ENCODE assay signal across 16 cellular contexts in the genomic region with DNA sequence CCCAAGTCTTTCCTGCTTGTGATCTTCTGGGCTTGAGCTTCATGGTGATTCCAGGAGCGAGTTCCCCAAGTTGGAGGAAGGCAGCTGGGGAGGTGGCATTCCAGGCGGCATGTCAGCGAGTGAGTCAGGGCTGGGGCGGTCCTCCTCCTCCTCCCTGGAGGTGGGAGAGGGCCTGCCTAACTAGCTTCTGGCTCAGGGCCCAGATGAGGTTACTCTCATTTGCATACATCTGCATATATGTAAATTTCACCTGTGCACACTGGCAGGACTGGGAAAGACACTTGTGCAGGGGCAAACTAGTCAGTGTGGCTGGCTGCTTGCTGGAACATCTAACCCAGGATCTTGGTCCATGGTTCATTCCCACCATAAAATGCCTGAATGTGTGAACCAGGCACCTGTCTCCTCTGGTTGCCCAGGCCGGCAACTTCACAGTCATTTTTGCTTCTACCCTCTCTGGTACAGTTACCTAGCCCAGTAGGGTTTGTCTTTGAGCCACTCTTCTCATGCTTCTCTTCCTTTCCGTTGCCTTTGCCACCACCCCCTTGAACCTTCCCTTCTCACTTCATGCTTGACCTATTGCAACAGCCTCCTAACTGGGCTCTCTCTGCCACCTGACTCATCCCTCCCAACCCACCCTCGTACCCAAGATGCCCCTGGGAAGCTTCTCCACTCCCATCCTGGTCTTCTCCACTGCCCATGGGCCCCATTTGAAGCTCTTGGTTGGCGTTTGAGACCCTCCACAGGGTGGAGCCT. TPM values are rescaled to one million over a fixed set of nuclear protein-coding genes. Genes with fewer than 3 reads are reported as not detected.
DNase-seq lines count a peak whose midpoint lies in the region; ATAC-seq, FAIRE-seq and TF ChIP-seq lines count a peak whose summit lies in the region.
"Had no signal": no experiment of that assay in that cellular context is flagged by ENCODE, and none has a peak within 500 bp of the region (broad histone marks: within the 10 kb centered on the region; RNA-seq: fewer than 3 reads in every experiment).

No MANE protein-coding gene starts in this region.

- no peak for ATAC-seq in GM19351 (IDR thresholded peaks at IDR 0.05; ENCODE audit: unreplicated experiment)
- ATAC-seq: T-helper 17 cell had no signal

- H3K4me3 ChIP-seq in Karpas-422 (ENCODE audit: low read length), result no peak overlapping the region

- no peaks in the 10 kb centered on the region for H4K20me1 ChIP-seq in Karpas-422 (ENCODE audit: insufficient read depth, low read depth, low read length)

- no peak overlapping the region for H2AFZ ChIP-seq in Karpas-422 (ENCODE audit: low read length)

- H3K9me2 ChIP-seq in Karpas-422 (replicated peaks; ENCODE audit: insufficient read depth, low read length), result no peaks in the 10 kb centered on the region

- no peaks in the 10 kb centered on the region for H3K79me2 ChIP-seq in Karpas-422 (ENCODE audit: low read length)

- H3K4me1 ChIP-seq in Karpas-422 (ENCODE audit: low read length), result no peaks in the 10 kb centered on the region

- H3K36me3 ChIP-seq in Karpas-422 (ENCODE audit: insufficient read depth, low read length), result no peaks in the 10 kb centered on the region

- no peak overlapping the region for H3K9ac ChIP-seq in Karpas-422 (ENCODE audit: low read length)

- FAIRE-seq in GM12891 (lab: Jason Lieb, UNC), result no peak
- FAIRE-seq: small intestine had no signal

- no peak for TF ChIP-seq POLR2A in GM12891 (IDR thresholded peaks at IDR 0.05; ENCODE audit: low read depth, low read length)

- no peaks in the 10 kb centered on the region for H3K9me3 ChIP-seq in Karpas-422 (ENCODE audit: low read length)

- H3K4me2 ChIP-seq in Karpas-422 (ENCODE audit: low read depth, low read length, poor library complexity, severe bottlenecking), result no peak overlapping the region

- no peaks in the 10 kb centered on the region for H3K27me3 ChIP-seq in Karpas-422 (ENCODE audit: low read length)

- H3K27ac ChIP-seq in Karpas-422 (ENCODE audit: low read length), result no peak overlapping the region

- no peak for DNase-seq in GM12891 (ENCODE audit: insufficient read length, low spot score)
- DNase-seq in Karpas-422, result peak; percentile 52
- DNase-seq in SKM-1 treated with dmso at 0.1 percent for 144 hours (lab: John Stamatoyannopoulos, UW; ENCODE audit: unreplicated experiment), result peak; percentile 49
- peak; percentile 70 for DNase-seq in kidney tubule cell (ENCODE audit: low spot score)
- no peak for DNase-seq in mesenteric fat pad (ENCODE audit: low spot score)
- DNase-seq in activated CD4-positive, alpha-beta T cell treated with anti-CD3 and anti-CD28 coated beads, Interleukin-2, amount 50 U/mL, for 1 hour, result no peak
- DNase-seq in effector CD4-positive, alpha-beta T cell, result no peak
- DNase-seq: activated CD4-positive, alpha-beta T cell treated with anti-CD3 and anti-CD28 coated beads for 48 hours; activated T-cell treated with anti-CD3 and anti-CD28 coated beads, Interleukin-2, amount 50 U/mL, for 48 hours; aorta; CD4-positive, CD25-positive, alpha-beta regulatory T cell; dermis blood vessel endothelial cell; NCI-H2171; small intestine; T-helper 17 cell had no signal

TF ChIP-seq in GM12891, 5 proteins besides CTCF, POLR2A, EP300 and RAD21:
- TF ChIP-seq POLR2AphosphoS5 (IDR thresholded peaks at IDR 0.05; ENCODE audit: low read depth, low read length) (no peak), PAX5 (IDR thresholded peaks at IDR 0.05; ENCODE audit: insufficient read depth, low read length, severe bottlenecking) (no peak), POU2F2 (IDR thresholded peaks at IDR 0.05; ENCODE audit: low read depth, low read length) (peak; percentile 69; the same call in 1 of the 2 replicates), SPI1 (IDR thresholded peaks at IDR 0.05; ENCODE audit: low read depth, low read length) (no peak), TAF1 (IDR thresholded peaks at IDR 0.05; ENCODE audit: low read depth, low read length) (no peak)

RNA-seq across cellular contexts. Expression of a gene that starts 9.6 kb away (rescaled TPM):
- 0.21 TPM for polyA plus RNA-seq in GM12891 (2012; ENCODE audit: low read depth, missing spikeins)
- total RNA-seq in Karpas-422 (2014; rRNA removed; shearing (Covaris generic); ENCODE audit: low replicate concordance), result not detected in 2 replicates
- total RNA-seq in mesenteric fat pad, result 0.55 TPM
- total RNA-seq: CD4-positive, CD25-positive, alpha-beta regulatory T cell; dermis blood vessel endothelial cell had no signal
- polyA plus RNA-seq: CD4-positive, CD25-positive, alpha-beta regulatory T cell had no signal

RNA-seq across cellular contexts. Expression of a gene that starts 35.7 kb away (rescaled TPM):
- polyA plus RNA-seq in GM12891 (2012; ENCODE audit: low read depth, missing spikeins), result not detected
- total RNA-seq in Karpas-422 (2014; rRNA removed; shearing (Covaris generic); ENCODE audit: low replicate concordance), result 0.22 TPM in 1 of 2 replicates, not detected in the other
- 0.48 TPM for total RNA-seq in mesenteric fat pad
- total RNA-seq: CD4-positive, CD25-positive, alpha-beta regulatory T cell; dermis blood vessel endothelial cell; T-helper 17 cell had no signal

Comparison
In these comparisons a context has a peak if more than half of its experiments do, and no peak if none do; other contexts are left out.
1. DNase-seq: peak in Karpas-422 (single experiment), SKM-1 treated with dmso at 0.1 percent for 144 hours (single experiment) and kidney tubule cell (single experiment); none in GM12891 (single experiment), mesenteric fat pad (single experiment), activated CD4-positive, alpha-beta T cell treated with anti-CD3 and anti-CD28 coated beads, Interleukin-2, amount 50 U/mL, for 1 hour (single experiment) and effector CD4-positive, alpha-beta T cell (single experiment).